In genomic region chr15:65561934-65562333, GRCh38 we compare ENCODE assay signal across 22 cellular contexts. TPM values are rescaled to one million over a fixed set of nuclear protein-coding genes. Genes with fewer than 3 reads are reported as not detected.
A peak's percentile ranks its signal among the peaks of the same experiment; 100 is the strongest.
DNase-seq lines count a peak whose midpoint lies in the region; ATAC-seq and TF ChIP-seq lines count a peak whose summit lies in the region.
"Had no signal": no experiment of that assay in that cellular context is flagged by ENCODE, and none has a peak within 500 bp of the region (broad histone marks: within the 10 kb centered on the region; RNA-seq: fewer than 3 reads in every experiment).

No MANE protein-coding gene starts in this region.

- H4K8ac ChIP-seq in trophoblast cell (ENCODE audit: low read depth, low read length): peak overlapping the region; percentile 17

- H2AK5ac ChIP-seq in trophoblast cell (ENCODE audit: low read length): no peak overlapping the region

- ATAC-seq in CD8-positive, alpha-beta T cell: no peak
- no peak for ATAC-seq in HG02571 (IDR thresholded peaks at IDR 0.05; ENCODE audit: unreplicated experiment)

- no peaks in the 10 kb centered on the region for H3K79me2 ChIP-seq in trophoblast cell (ENCODE audit: control insufficient read depth, insufficient read depth, low read length, poor library complexity)

- POLR2A ChIA-PET in CD8-positive, alpha-beta T cell (lab: Charles Lee): interaction anchor here (0.6 kb wide), 1 partner anchor 21 kb away, joined by 3 read pairs; no protein-coding TSS in a partner anchor

- H3K14ac ChIP-seq in trophoblast cell (ENCODE audit: low read length): no peak overlapping the region

- no peaks in the 10 kb centered on the region for H3K27me3 ChIP-seq in CD8-positive, alpha-beta T cell (ENCODE audit: insufficient read depth, low read length)
- H3K27me3 ChIP-seq in endodermal cell (ENCODE audit: control insufficient read depth, insufficient read depth, low read length, poor library complexity, severe bottlenecking) (no peaks in the 10 kb centered on the region), trophoblast cell (ENCODE audit: insufficient read depth, low read length) (no peaks in the 10 kb centered on the region), esophagus muscularis mucosa (no peaks in the 10 kb centered on the region)
- no peaks in the 10 kb centered on the region for H3K27me3 ChIP-seq in effector memory CD4-positive, alpha-beta T cell (replicated peaks; ENCODE audit: control insufficient read depth, insufficient read depth, low read length, poor library complexity, severe bottlenecking)

- no peak for TF ChIP-seq CTCF in CD8-positive, alpha-beta T cell (IDR thresholded peaks at IDR 0.05)
- TF ChIP-seq CTCF in endodermal cell (conservative IDR thresholded peaks at IDR 0.05) (no peak), esophagus muscularis mucosa (IDR thresholded peaks at IDR 0.05) (no peak)

- H2BK12ac ChIP-seq in trophoblast cell (ENCODE audit: low read length): no peak overlapping the region

- H3K4me1 Mint-ChIP-seq in CD8-positive, alpha-beta T cell (ENCODE audit: low read depth): no peaks in the 10 kb centered on the region
- peaks cover 12% of the 10 kb centered on the region for H3K4me1 Mint-ChIP-seq in endodermal cell
- H3K4me1 Mint-ChIP-seq in activated naive CD8-positive, alpha-beta T cell treated with anti-CD3 and anti-CD28 coated beads for 36 hours: no peaks in the 10 kb centered on the region

- H3K9me3 Mint-ChIP-seq in CD8-positive, alpha-beta T cell: no peaks in the 10 kb centered on the region
- peaks cover 35% of the 10 kb centered on the region for H3K9me3 Mint-ChIP-seq in endodermal cell
- no peaks in the 10 kb centered on the region for H3K9me3 Mint-ChIP-seq in activated naive CD8-positive, alpha-beta T cell treated with anti-CD3 and anti-CD28 coated beads for 36 hours

- no peak overlapping the region for H3K4me3 ChIP-seq in CD8-positive, alpha-beta T cell (ENCODE audit: low read depth, low read length)
- no peak overlapping the region for H3K4me3 ChIP-seq in endodermal cell (ENCODE audit: low read length)
- no peak overlapping the region for H3K4me3 ChIP-seq in trophoblast cell (ENCODE audit: low read depth, low read length)
- no peak overlapping the region for H3K4me3 ChIP-seq in effector memory CD4-positive, alpha-beta T cell (ENCODE audit: insufficient read depth, low read depth, low read length, poor library complexity, severe bottlenecking)
- H3K4me3 ChIP-seq in esophagus muscularis mucosa: no peak overlapping the region

- H3K9me3 ChIP-seq in CD8-positive, alpha-beta T cell (ENCODE audit: low read length): no peaks in the 10 kb centered on the region
- peaks cover 38% of the 10 kb centered on the region for H3K9me3 ChIP-seq in endodermal cell (ENCODE audit: control insufficient read depth, low read length)
- H3K9me3 ChIP-seq in trophoblast cell (ENCODE audit: insufficient read depth, low read depth, low read length): peaks cover 1% of the 10 kb centered on the region
- H3K9me3 ChIP-seq in effector memory CD4-positive, alpha-beta T cell (ENCODE audit: control insufficient read depth, low read length): no peaks in the 10 kb centered on the region
- no peaks in the 10 kb centered on the region for H3K9me3 ChIP-seq in esophagus muscularis mucosa

- no peak overlapping the region for H3K23ac ChIP-seq in trophoblast cell (ENCODE audit: low read length)

- peak overlapping the region; percentile 67 for H4K91ac ChIP-seq in trophoblast cell (ENCODE audit: low read depth, low read length)

- H3K4me2 ChIP-seq in trophoblast cell (ENCODE audit: low read length): peak overlapping the region; percentile 42
- H3K4me2 ChIP-seq: KMS-11 had no signal

- H3K27ac ChIP-seq in CD8-positive, alpha-beta T cell (ENCODE audit: low read depth, low read length): no peak overlapping the region
- H3K27ac ChIP-seq in endodermal cell (ENCODE audit: low read depth, low read length) (no peak overlapping the region), trophoblast cell (ENCODE audit: low read depth, low read length) (peak overlapping the region; percentile 81), esophagus muscularis mucosa (replicated peaks in 1 of 4) (no peak overlapping the region)
- H3K27ac ChIP-seq in effector memory CD4-positive, alpha-beta T cell (ENCODE audit: insufficient read depth, low read length, poor library complexity, severe bottlenecking): no peak overlapping the region
- H3K27ac ChIP-seq: C4-2B, KMS-11, RWPE1 had no signal

- intact Hi-C loops in CD8-positive, alpha-beta T cell (cut with DNase I, micrococcal nuclease): no loop called here
- intact Hi-C loops in esophagus muscularis mucosa (cut with DNase I): no loop called here

- H2BK5ac ChIP-seq in trophoblast cell (ENCODE audit: low read depth, low read length, poor library complexity): peak overlapping the region; percentile 44

- H3K36me3 ChIP-seq in CD8-positive, alpha-beta T cell (ENCODE audit: insufficient read depth, low read length): peaks cover 16% of the 10 kb centered on the region
- H3K36me3 ChIP-seq in endodermal cell (ENCODE audit: control insufficient read depth, insufficient read depth, low read length) (peaks cover 86% of the 10 kb centered on the region), trophoblast cell (ENCODE audit: control insufficient read depth in 1 of 2, insufficient read depth in 2 of 2, low read length in 2 of 2) (peaks cover 15 to 28% of the 10 kb centered on the region in 2 experiments), esophagus muscularis mucosa (peaks cover 27 to 82% (median 64%) of the 10 kb centered on the region in 4 donors)
- peaks cover 17% of the 10 kb centered on the region for H3K36me3 ChIP-seq in effector memory CD4-positive, alpha-beta T cell (ENCODE audit: control insufficient read depth, insufficient read depth, low read length)

- H2AFZ ChIP-seq in trophoblast cell (ENCODE audit: insufficient read depth, low read length, poor library complexity): no peak overlapping the region

- H3K27ac Mint-ChIP-seq in CD8-positive, alpha-beta T cell: peak overlapping the region; percentile 58
- H3K27ac Mint-ChIP-seq in endodermal cell: peak overlapping the region; percentile 64
- no peak overlapping the region for H3K27ac Mint-ChIP-seq in activated naive CD8-positive, alpha-beta T cell treated with anti-CD3 and anti-CD28 coated beads for 36 hours

- H2BK120ac ChIP-seq in trophoblast cell (ENCODE audit: insufficient read depth, low read length, poor library complexity): peak overlapping the region; percentile 35

- H3K18ac ChIP-seq in trophoblast cell (ENCODE audit: low read length): no peak overlapping the region

- H3K79me1 ChIP-seq in trophoblast cell (ENCODE audit: low read length): peaks cover 6% of the 10 kb centered on the region

- no peak overlapping the region for H3K4me3 Mint-ChIP-seq in CD8-positive, alpha-beta T cell
- no peak overlapping the region for H3K4me3 Mint-ChIP-seq in endodermal cell
- H3K4me3 Mint-ChIP-seq in activated naive CD8-positive, alpha-beta T cell treated with anti-CD3 and anti-CD28 coated beads for 36 hours: no peak overlapping the region

- no peak overlapping the region for H3K4ac ChIP-seq in trophoblast cell (ENCODE audit: low read depth, low read length)

- TF ChIP-seq EP300 in esophagus muscularis mucosa (IDR thresholded peaks at IDR 0.05): no peak

- H3K9ac ChIP-seq in endodermal cell (ENCODE audit: extremely low read depth, low read length, poor library complexity, severe bottlenecking): no peak overlapping the region
- no peak overlapping the region for H3K9ac ChIP-seq in trophoblast cell (ENCODE audit: low read length)
- H3K9ac ChIP-seq: KMS-11 had no signal

- H4K12ac ChIP-seq in trophoblast cell (ENCODE audit: low read depth, low read length): peak overlapping the region; percentile 13

- CTCF ChIA-PET in CD8-positive, alpha-beta T cell (lab: Charles Lee): interaction anchor here (1.3 kb wide), 1 partner anchor 33 kb away, joined by 3 read pairs; no protein-coding TSS in a partner anchor

- H3K4me1 ChIP-seq in CD8-positive, alpha-beta T cell (ENCODE audit: insufficient read depth, low read length): no peaks in the 10 kb centered on the region
- H3K4me1 ChIP-seq in endodermal cell (ENCODE audit: control insufficient read depth, insufficient read depth, low read length) (peaks cover 5% of the 10 kb centered on the region), trophoblast cell (ENCODE audit: control insufficient read depth in 1 of 2, insufficient read depth in 2 of 2, low read length in 2 of 2) (peaks cover 6 to 12% of the 10 kb centered on the region in 2 experiments), esophagus muscularis mucosa (no peaks in the 10 kb centered on the region)
- H3K4me1 ChIP-seq in effector memory CD4-positive, alpha-beta T cell (ENCODE audit: control insufficient read depth, insufficient read depth, low read length, poor library complexity, severe bottlenecking): no peaks in the 10 kb centered on the region

- no peak for DNase-seq in CD8-positive, alpha-beta T cell
- no peak for DNase-seq in endodermal cell
- peak; percentile 59 for DNase-seq in islet precursor cell
- DNase-seq in trophoblast cell: peak; percentile 93 to 97
- no peak for DNase-seq in effector memory CD4-positive, alpha-beta T cell
- no peak for DNase-seq in activated naive CD8-positive, alpha-beta T cell treated with anti-CD3 and anti-CD28 coated beads for 36 hours
- no peak for DNase-seq in esophagus muscularis mucosa (ENCODE audit: extremely low spot score)
- DNase-seq: AML-193, DMS53, GF-D8, IMR-90, NCI-H1092 treated with DMSO at 0.1 percent for 48 hours, NCI-H146, NCI-H2029, NCI-H226, NCI-H510A treated with DMSO at 0.1 percent for 48 hours, NCI-H748 treated with DMSO at 0.1 percent for 48 hours, SHP77 treated with DMSO at 0.1 percent for 48 hours had no signal

- no peak for TF ChIP-seq POLR2A in esophagus muscularis mucosa (IDR thresholded peaks at IDR 0.05; ENCODE audit: low read depth)

- H3K27me3 Mint-ChIP-seq in CD8-positive, alpha-beta T cell (ENCODE audit: low read depth): no peaks in the 10 kb centered on the region
- no peaks in the 10 kb centered on the region for H3K27me3 Mint-ChIP-seq in endodermal cell (ENCODE audit: insufficient read depth)
- H3K27me3 Mint-ChIP-seq in activated naive CD8-positive, alpha-beta T cell treated with anti-CD3 and anti-CD28 coated beads for 36 hours: no peaks in the 10 kb centered on the region

- peaks cover 97% of the 10 kb centered on the region for H3K36me3 Mint-ChIP-seq in CD8-positive, alpha-beta T cell
- H3K36me3 Mint-ChIP-seq in endodermal cell (ENCODE audit: low read depth): peaks cover 94% of the 10 kb centered on the region
- H3K36me3 Mint-ChIP-seq in activated naive CD8-positive, alpha-beta T cell treated with anti-CD3 and anti-CD28 coated beads for 36 hours: peaks cover 49% of the 10 kb centered on the region

- 96 to 100% methylated on average over 2 to 6 of the region's 6 CpGs for WGBS in endodermal cell (ENCODE audit: insufficient coverage in 1 of 2, insufficient read length in 1 of 2), 2 experiments
- no CpG with 5 or more reads among the region's 6 CpGs for whole genome bisulfite sequencing in trophoblast cell (ENCODE audit: extremely low coverage, insufficient coverage, insufficient read length)
- WGBS in esophagus muscularis mucosa: 90% methylated on average over 6 of the region's 6 CpGs

RNA-seq across cellular contexts. Expression of gene HACD3, which starts 31.7 kb away (rescaled TPM):
- total RNA-seq in CD8-positive, alpha-beta T cell: 10 to 100 TPM; 16.8 to 17.0 TPM
- total RNA-seq in endodermal cell (100 to 1,000 TPM; 129 to 201 TPM), esophagus muscularis mucosa (10 to 100 TPM; 19.1 to 29.6 (median 24.8) TPM)
- polyA plus RNA-seq in endodermal cell (2013, experiment 1 of 2): 238 TPM
- polyA plus RNA-seq in endodermal cell (2013, experiment 2 of 2): 232 TPM
- polyA plus RNA-seq in trophoblast cell (2013): 132 and 133 TPM in 2 replicates
- total RNA-seq in activated naive CD8-positive, alpha-beta T cell treated with anti-CD3 and anti-CD28 coated beads for 36 hours: 10 to 100 TPM; 43.7 to 46.5 TPM

RNA-seq across cellular contexts. Expression of gene DPP8, which starts 44.4 kb away (rescaled TPM):
- total RNA-seq in CD8-positive, alpha-beta T cell: 10 to 100 TPM; 30.5 to 38.1 TPM
- total RNA-seq in endodermal cell (10 to 100 TPM; 31.8 to 34.9 TPM), esophagus muscularis mucosa (10 to 100 TPM; 33.6 to 48.6 (median 40.0) TPM)
- polyA plus RNA-seq in endodermal cell (2013, experiment 1 of 2): 19.4 TPM
- 20.7 TPM for polyA plus RNA-seq in endodermal cell (2013, experiment 2 of 2)
- polyA plus RNA-seq in trophoblast cell (2013): 16.9 and 17.2 TPM in 2 replicates
- 10 to 100 TPM; 27.1 to 30.8 TPM for total RNA-seq in activated naive CD8-positive, alpha-beta T cell treated with anti-CD3 and anti-CD28 coated beads for 36 hours

RNA-seq across cellular contexts. Expression of gene INTS14, which starts 49.0 kb away (rescaled TPM):
- 10 to 100 TPM; 26.7 to 28.6 TPM for total RNA-seq in CD8-positive, alpha-beta T cell
- 10 to 100 TPM; 33.4 to 37.7 TPM for total RNA-seq in endodermal cell
- 46.1 TPM for polyA plus RNA-seq in endodermal cell (2013, experiment 1 of 2)
- 48.0 TPM for polyA plus RNA-seq in endodermal cell (2013, experiment 2 of 2)
- polyA plus RNA-seq in trophoblast cell (2013): 28.3 and 29.2 TPM in 2 replicates
- 10 to 100 TPM; 62.1 to 66.9 TPM for total RNA-seq in activated naive CD8-positive, alpha-beta T cell treated with anti-CD3 and anti-CD28 coated beads for 36 hours
- total RNA-seq in esophagus muscularis mucosa: 10 to 100 TPM; 18.9 to 24.2 (median 21.3) TPM

RNA-seq across cellular contexts. Expression of gene SLC24A1, which starts 59.8 kb away (rescaled TPM):
- total RNA-seq in CD8-positive, alpha-beta T cell: 1 to 10 TPM; 1.3 to 1.5 TPM
- 10 to 100 TPM; 12.0 to 14.2 TPM for total RNA-seq in endodermal cell
- 6.0 TPM for polyA plus RNA-seq in endodermal cell (2013, experiment 1 of 2)
- 7.5 TPM for polyA plus RNA-seq in endodermal cell (2013, experiment 2 of 2)
- 9.5 and 9.6 TPM in 2 replicates for polyA plus RNA-seq in trophoblast cell (2013)
- total RNA-seq in activated naive CD8-positive, alpha-beta T cell treated with anti-CD3 and anti-CD28 coated beads for 36 hours: 1 to 10 TPM; 6.6 to 7.6 TPM
- 1 to 10 TPM; 3.6 to 5.0 (median 4.3) TPM for total RNA-seq in esophagus muscularis mucosa

Comparison
In these comparisons a context has a peak if more than half of its experiments do, and no peak if none do; other contexts are left out.
1. DNase-seq: peak in islet precursor cell (single experiment) and trophoblast cell (2 of 2); none in CD8-positive, alpha-beta T cell (0 of 7), endodermal cell (single experiment), effector memory CD4-positive, alpha-beta T cell (0 of 3), activated naive CD8-positive, alpha-beta T cell treated with anti-CD3 and anti-CD28 coated beads for 36 hours (single experiment) and esophagus muscularis mucosa (single experiment).